ENCODE assay signal across 24 cellular contexts in the genomic region with DNA sequence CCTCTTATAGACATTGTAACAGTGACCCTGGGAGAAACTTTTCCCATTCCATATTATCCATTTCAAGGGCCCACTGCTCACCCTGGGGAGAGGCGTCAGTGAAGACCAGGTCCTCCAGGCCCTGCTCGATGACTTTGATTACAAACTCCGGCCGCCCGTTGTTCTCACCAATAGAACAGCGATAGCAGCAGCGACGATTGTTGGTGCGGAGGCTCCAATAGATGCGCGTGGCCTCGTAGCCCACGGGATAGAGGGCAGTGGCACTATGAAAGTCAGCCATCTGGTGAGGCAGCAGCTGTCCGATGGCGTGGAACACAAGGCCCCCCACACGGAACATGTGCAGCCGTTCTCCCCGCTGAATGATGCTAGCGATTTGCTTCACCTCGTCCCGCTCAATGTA. TPM values are rescaled to one million over a fixed set of nuclear protein-coding genes. Genes with fewer than 3 reads are reported as not detected.
DNase-seq lines count a peak whose midpoint lies in the region; ATAC-seq and TF ChIP-seq lines count a peak whose summit lies in the region.
"Had no signal": no experiment of that assay in that cellular context is flagged by ENCODE, and none has a peak within 500 bp of the region (broad histone marks: within the 10 kb centered on the region; RNA-seq: fewer than 3 reads in every experiment).

No MANE protein-coding gene starts in this region.

- CTCF ChIA-PET in activated CD4-positive, alpha-beta memory T cell treated with anti-CD3 and anti-CD28 coated beads for 36 hours (lab: Charles Lee) = no interaction called here
- CTCF ChIA-PET in activated CD4-positive, alpha-beta memory T cell treated with anti-CD3 and anti-CD28 coated beads, Interleukin-2, amount 10 ng/mL, durations not matched to agents 7 days and 5 days (lab: Charles Lee) = interaction anchor here (1.4 kb wide), 1 partner anchor 38 kb away, joined by 3 read pairs; no protein-coding TSS in a partner anchor

- in situ Hi-C loops in transverse colon (cut with MboI; ENCODE audit: low pct_ligation_motif_present in 1 of 4, low pct_unique_long_range_greater_than_20kb in 1 of 4, low sequenced_read_pairs in 3 of 4) = no loop called here

- no peak for ATAC-seq in activated T-helper 17 cell treated with anti-CD3 and anti-CD28 coated beads, Interleukin-2, amount 50 U/mL, for 72 hours (replicated peaks)
- ATAC-seq in GM18520 (IDR thresholded peaks at IDR 0.05; ENCODE audit: unreplicated experiment) = no peak
- ATAC-seq: PC-3 had no signal

- intact Hi-C loops in activated CD4-positive, alpha-beta memory T cell treated with anti-CD3 and anti-CD28 coated beads for 36 hours (cut with micrococcal nuclease) = no loop called here
- intact Hi-C loops in transverse colon (cut with DNase I; ENCODE audit: low total_unique reads) = no loop called here

- H3K36me3 Mint-ChIP-seq in activated CD4-positive, alpha-beta memory T cell treated with anti-CD3 and anti-CD28 coated beads for 36 hours = peaks cover 44% of the 10 kb centered on the region
- peaks cover 66% of the 10 kb centered on the region for H3K36me3 Mint-ChIP-seq in activated CD4-positive, alpha-beta memory T cell treated with anti-CD3 and anti-CD28 coated beads, Interleukin-2, amount 10 ng/mL, durations not matched to agents 7 days and 5 days (ENCODE audit: low read depth)
- H3K36me3 Mint-ChIP-seq in activated T-helper 17 cell treated with anti-CD3 and anti-CD28 coated beads, Interleukin-2, amount 50 U/mL, for 72 hours (ENCODE audit: low read depth) = peaks cover 91% of the 10 kb centered on the region
- peaks cover 10 to 43% (median 14%) of the 10 kb centered on the region in 3 donors for H3K36me3 Mint-ChIP-seq in immature natural killer cell

- TF ChIP-seq POLR2A in transverse colon (IDR thresholded peaks at IDR 0.05) = no peak

- no peak overlapping the region for H3K4me3 Mint-ChIP-seq in activated CD4-positive, alpha-beta memory T cell treated with anti-CD3 and anti-CD28 coated beads for 36 hours
- no peak overlapping the region for H3K4me3 Mint-ChIP-seq in activated CD4-positive, alpha-beta memory T cell treated with anti-CD3 and anti-CD28 coated beads, Interleukin-2, amount 10 ng/mL, durations not matched to agents 7 days and 5 days
- H3K4me3 Mint-ChIP-seq in activated T-helper 17 cell treated with anti-CD3 and anti-CD28 coated beads, Interleukin-2, amount 50 U/mL, for 72 hours = no peak overlapping the region
- H3K4me3 Mint-ChIP-seq in immature natural killer cell = no peak overlapping the region
- H3K4me3 Mint-ChIP-seq: B cell; CD4-positive, CD25-positive, alpha-beta regulatory T cell had no signal

- no peak overlapping the region for H3K4me3 ChIP-seq in transverse colon

- no peaks in the 10 kb centered on the region for H3K27me3 ChIP-seq in transverse colon

- no peaks in the 10 kb centered on the region for H3K27me3 Mint-ChIP-seq in activated CD4-positive, alpha-beta memory T cell treated with anti-CD3 and anti-CD28 coated beads for 36 hours
- H3K27me3 Mint-ChIP-seq in activated CD4-positive, alpha-beta memory T cell treated with anti-CD3 and anti-CD28 coated beads, Interleukin-2, amount 10 ng/mL, durations not matched to agents 7 days and 5 days = no peaks in the 10 kb centered on the region
- no peaks in the 10 kb centered on the region for H3K27me3 Mint-ChIP-seq in activated T-helper 17 cell treated with anti-CD3 and anti-CD28 coated beads, Interleukin-2, amount 50 U/mL, for 72 hours
- H3K27me3 Mint-ChIP-seq in immature natural killer cell (ENCODE audit: low read depth in 3 of 3) = peaks cover 0 to 9% (median 0%) of the 10 kb centered on the region in 3 donors
- H3K27me3 Mint-ChIP-seq: B cell; CD4-positive, CD25-positive, alpha-beta regulatory T cell had no signal

- no peak for TF ChIP-seq EP300 in transverse colon (IDR thresholded peaks at IDR 0.05; ENCODE audit: low read depth)

- TF ChIP-seq CTCF in transverse colon (IDR thresholded peaks at IDR 0.05) = no peak

- H3K27ac ChIP-seq in transverse colon = no peak overlapping the region
- H3K27ac ChIP-seq: HL-60 had no signal

- peaks cover 4% of the 10 kb centered on the region for H3K4me1 Mint-ChIP-seq in activated CD4-positive, alpha-beta memory T cell treated with anti-CD3 and anti-CD28 coated beads for 36 hours (ENCODE audit: low read depth)
- no peaks in the 10 kb centered on the region for H3K4me1 Mint-ChIP-seq in activated CD4-positive, alpha-beta memory T cell treated with anti-CD3 and anti-CD28 coated beads, Interleukin-2, amount 10 ng/mL, durations not matched to agents 7 days and 5 days
- H3K4me1 Mint-ChIP-seq in activated T-helper 17 cell treated with anti-CD3 and anti-CD28 coated beads, Interleukin-2, amount 50 U/mL, for 72 hours = peaks cover 6% of the 10 kb centered on the region
- H3K4me1 Mint-ChIP-seq in immature natural killer cell = peaks cover 0 to 1% of the 10 kb centered on the region in 2 donors
- H3K4me1 Mint-ChIP-seq: B cell, H9 had no signal

- 92% methylated on average over 21 of the region's 21 CpGs; no CpG with 5 or more reads in 1 of the 2 donors for WGBS in transverse colon (ENCODE audit: low coverage in 1 of 2), 2 donors

- peaks cover 0 to 46% (median 16%) of the 10 kb centered on the region in 4 donors for H3K36me3 ChIP-seq in transverse colon

- no peak for DNase-seq in activated CD4-positive, alpha-beta memory T cell treated with anti-CD3 and anti-CD28 coated beads for 36 hours
- no peak for DNase-seq in activated CD4-positive, alpha-beta memory T cell treated with anti-CD3 and anti-CD28 coated beads, Interleukin-2, amount 10 ng/mL, durations not matched to agents 7 days and 5 days
- DNase-seq in immature natural killer cell (no peak), transverse colon (peak; percentile 6), DMS 273 (lab: John Stamatoyannopoulos, UW; ENCODE audit: unreplicated experiment) (no peak), MV-4-11 (lab: John Stamatoyannopoulos, UW) (no peak)
- DNase-seq: CD4-positive, CD25-positive, alpha-beta regulatory T cell; DMS53; EL; H9; NCI-H1417 treated with DMSO at 0.1 percent for 48 hours; NCI-H1930; NCI-H345; NCI-H524 treated with DMSO at 0.1 percent for 48 hours; PC-3; RPMI8226; SIG-M5 had no signal

- H3K4me1 ChIP-seq in transverse colon = no peaks in the 10 kb centered on the region

- no peaks in the 10 kb centered on the region for H3K9me3 ChIP-seq in transverse colon

- H3K9me3 Mint-ChIP-seq in activated CD4-positive, alpha-beta memory T cell treated with anti-CD3 and anti-CD28 coated beads for 36 hours = no peaks in the 10 kb centered on the region
- H3K9me3 Mint-ChIP-seq in activated CD4-positive, alpha-beta memory T cell treated with anti-CD3 and anti-CD28 coated beads, Interleukin-2, amount 10 ng/mL, durations not matched to agents 7 days and 5 days = no peaks in the 10 kb centered on the region
- H3K9me3 Mint-ChIP-seq in activated T-helper 17 cell treated with anti-CD3 and anti-CD28 coated beads, Interleukin-2, amount 50 U/mL, for 72 hours = no peaks in the 10 kb centered on the region
- H3K9me3 Mint-ChIP-seq in immature natural killer cell = no peaks in the 10 kb centered on the region
- H3K9me3 Mint-ChIP-seq: CD4-positive, CD25-positive, alpha-beta regulatory T cell; H9 had no signal

- POLR2A ChIA-PET in activated CD4-positive, alpha-beta memory T cell treated with anti-CD3 and anti-CD28 coated beads for 36 hours (lab: Charles Lee) = no interaction called here
- POLR2A ChIA-PET in activated CD4-positive, alpha-beta memory T cell treated with anti-CD3 and anti-CD28 coated beads, Interleukin-2, amount 10 ng/mL, durations not matched to agents 7 days and 5 days (lab: Charles Lee) = interaction anchor here (1.1 kb wide), 1 partner anchor 104 kb away, joined by 3 read pairs; no protein-coding TSS in a partner anchor

- peak overlapping the region; percentile 2 for H3K27ac Mint-ChIP-seq in activated CD4-positive, alpha-beta memory T cell treated with anti-CD3 and anti-CD28 coated beads for 36 hours
- no peak overlapping the region for H3K27ac Mint-ChIP-seq in activated CD4-positive, alpha-beta memory T cell treated with anti-CD3 and anti-CD28 coated beads, Interleukin-2, amount 10 ng/mL, durations not matched to agents 7 days and 5 days
- H3K27ac Mint-ChIP-seq in activated T-helper 17 cell treated with anti-CD3 and anti-CD28 coated beads, Interleukin-2, amount 50 U/mL, for 72 hours = peak overlapping the region; percentile 85
- H3K27ac Mint-ChIP-seq in immature natural killer cell = peak overlapping the region in 5 of 6 donors; percentile 20 to 70 (median 35)
- H3K27ac Mint-ChIP-seq: B cell, H9 had no signal

RNA-seq across cellular contexts. Expression of a gene that starts 7.5 kb away (rescaled TPM):
- total RNA-seq in activated CD4-positive, alpha-beta memory T cell treated with anti-CD3 and anti-CD28 coated beads for 36 hours = 10 to 100 TPM; 52.0 to 55.8 TPM
- 10 to 100 TPM; 65.9 to 70.2 TPM for total RNA-seq in activated CD4-positive, alpha-beta memory T cell treated with anti-CD3 and anti-CD28 coated beads, Interleukin-2, amount 10 ng/mL, durations not matched to agents 7 days and 5 days
- total RNA-seq in activated T-helper 17 cell treated with anti-CD3 and anti-CD28 coated beads, Interleukin-2, amount 50 U/mL, for 72 hours = 10 to 100 TPM; 47.1 to 62.7 TPM
- 10 to 100 TPM; 58.5 to 75.3 (median 69.1) TPM for polyA plus RNA-seq in immature natural killer cell
- total RNA-seq in transverse colon = 10 to 100 TPM; 21.7 to 44.0 (median 42.3) TPM

RNA-seq across cellular contexts. Expression of a gene that starts 26.9 kb away (rescaled TPM):
- under 1 TPM; 0.22 to 0.26 TPM for total RNA-seq in activated CD4-positive, alpha-beta memory T cell treated with anti-CD3 and anti-CD28 coated beads for 36 hours
- under 1 TPM; 0.23 TPM for total RNA-seq in activated CD4-positive, alpha-beta memory T cell treated with anti-CD3 and anti-CD28 coated beads, Interleukin-2, amount 10 ng/mL, durations not matched to agents 7 days and 5 days
- total RNA-seq in activated T-helper 17 cell treated with anti-CD3 and anti-CD28 coated beads, Interleukin-2, amount 50 U/mL, for 72 hours = 1 to 10 TPM in 1 of 2 donors, under 1 TPM in 1; 0.32 to 1.5 TPM
- polyA plus RNA-seq in immature natural killer cell = not detected
- total RNA-seq in transverse colon = under 1 TPM in 2 of 4 donors, not detected in 2; 0.27 to 0.32 TPM
- total RNA-seq: M059J had no signal
- polyA plus RNA-seq: CD4-positive, CD25-positive, alpha-beta regulatory T cell had no signal

RNA-seq across cellular contexts. Expression of a gene that starts 34.5 kb away (rescaled TPM):
- total RNA-seq in activated CD4-positive, alpha-beta memory T cell treated with anti-CD3 and anti-CD28 coated beads for 36 hours = 10 to 100 TPM; 47.9 to 49.0 TPM
- 10 to 100 TPM; 82.3 to 87.8 TPM for total RNA-seq in activated CD4-positive, alpha-beta memory T cell treated with anti-CD3 and anti-CD28 coated beads, Interleukin-2, amount 10 ng/mL, durations not matched to agents 7 days and 5 days
- 10 to 100 TPM; 66.8 to 78.6 TPM for total RNA-seq in activated T-helper 17 cell treated with anti-CD3 and anti-CD28 coated beads, Interleukin-2, amount 50 U/mL, for 72 hours
- polyA plus RNA-seq in immature natural killer cell = 10 to 100 TPM in 1 of 3 donors, 1 to 10 TPM in 2; 1.1 to 29.6 (median 3.8) TPM
- 100 to 1,000 TPM in 1 of 4 donors, 10 to 100 TPM in 3; 50.0 to 351 (median 78.0) TPM for total RNA-seq in transverse colon

RNA-seq across cellular contexts. Expression of a gene that starts 43.7 kb away (rescaled TPM):
- total RNA-seq in activated CD4-positive, alpha-beta memory T cell treated with anti-CD3 and anti-CD28 coated beads for 36 hours = 10 to 100 TPM; 15.6 to 16.1 TPM
- 10 to 100 TPM; 14.8 to 15.8 TPM for total RNA-seq in activated CD4-positive, alpha-beta memory T cell treated with anti-CD3 and anti-CD28 coated beads, Interleukin-2, amount 10 ng/mL, durations not matched to agents 7 days and 5 days
- 10 to 100 TPM; 12.2 to 19.3 TPM for total RNA-seq in activated T-helper 17 cell treated with anti-CD3 and anti-CD28 coated beads, Interleukin-2, amount 50 U/mL, for 72 hours
- polyA plus RNA-seq in immature natural killer cell = 10 to 100 TPM; 11.0 to 22.5 (median 16.5) TPM
- total RNA-seq in transverse colon = not detected

RNA-seq across cellular contexts. Expression of a gene that starts 48.0 kb away (rescaled TPM):
- total RNA-seq in activated CD4-positive, alpha-beta memory T cell treated with anti-CD3 and anti-CD28 coated beads for 36 hours = not detected
- total RNA-seq in activated CD4-positive, alpha-beta memory T cell treated with anti-CD3 and anti-CD28 coated beads, Interleukin-2, amount 10 ng/mL, durations not matched to agents 7 days and 5 days = under 1 TPM; 0.33 to 0.73 TPM
- total RNA-seq in activated T-helper 17 cell treated with anti-CD3 and anti-CD28 coated beads, Interleukin-2, amount 50 U/mL, for 72 hours = not detected
- 1 to 10 TPM in 1 of 3 donors, under 1 TPM in 1, not detected in 1; 0.86 to 1.2 TPM for polyA plus RNA-seq in immature natural killer cell
- not detected for total RNA-seq in transverse colon
- total RNA-seq: B cell, H9, HT1080, M059J, PC-3 had no signal
- polyA plus RNA-seq: AG04450 had no signal
